ENCODE assay signal across 12 cellular contexts in genomic region chr14:75138492-75138891, GRCh38. TPM values are rescaled to one million over a fixed set of nuclear protein-coding genes. Genes with fewer than 3 reads are reported as not detected.
A peak's percentile ranks its signal among the peaks of the same experiment; 100 is the strongest.
DNase-seq lines count a peak whose midpoint lies in the region; ATAC-seq and TF ChIP-seq lines count a peak whose summit lies in the region.
"Had no signal": no experiment of that assay in that cellular context is flagged by ENCODE, and none has a peak within 500 bp of the region (broad histone marks: within the 10 kb centered on the region; RNA-seq: fewer than 3 reads in every experiment).

No MANE protein-coding gene starts in this region.

- H3K36me3 Mint-ChIP-seq in CD4-positive, CD25-positive, alpha-beta regulatory T cell, result peaks cover 22% of the 10 kb centered on the region
- H3K36me3 Mint-ChIP-seq in activated naive CD8-positive, alpha-beta T cell, result peaks cover 10% of the 10 kb centered on the region

- no peak for ATAC-seq in CD4-positive, CD25-positive, alpha-beta regulatory T cell (ENCODE audit: low read depth in 2 of 2)
- no peak for ATAC-seq in GM18505 (IDR thresholded peaks at IDR 0.05; ENCODE audit: unreplicated experiment)
- ATAC-seq in HG03520 (IDR thresholded peaks at IDR 0.05; ENCODE audit: unreplicated experiment), result no peak

- no peaks in the 10 kb centered on the region for H3K27me3 Mint-ChIP-seq in CD4-positive, CD25-positive, alpha-beta regulatory T cell
- H3K27me3 Mint-ChIP-seq in activated naive CD8-positive, alpha-beta T cell, result no peaks in the 10 kb centered on the region

- H3K4me3 ChIP-seq in CD4-positive, CD25-positive, alpha-beta regulatory T cell (ENCODE audit: low read depth, low read length), result peak overlapping the region; percentile 35
- H3K4me3 ChIP-seq in muscle layer of duodenum (ENCODE audit: low read depth in 1 of 2, low read length in 2 of 2), result no peak overlapping the region
- H3K4me3 ChIP-seq: neural progenitor cell, vagina had no signal

- no peak for TF ChIP-seq POLR2A in GM18505 (IDR thresholded peaks at IDR 0.05; ENCODE audit: borderline replicate concordance, extremely low read depth, insufficient read depth, insufficient read length)

- H3K4me1 ChIP-seq in CD4-positive, CD25-positive, alpha-beta regulatory T cell (ENCODE audit: control insufficient read depth, insufficient read depth, low read length, poor library complexity, severe bottlenecking), result peaks cover 18% of the 10 kb centered on the region
- peaks cover 8 to 17% of the 10 kb centered on the region in 2 donors for H3K4me1 ChIP-seq in muscle layer of duodenum (ENCODE audit: control insufficient read depth in 1 of 2, insufficient read depth in 2 of 2, low read length in 2 of 2)

- DNase-seq in CD4-positive, CD25-positive, alpha-beta regulatory T cell, result peak in 1 of 3 donors; percentile 48
- DNase-seq in Kasumi-1 (lab: John Stamatoyannopoulos, UW) (peak; percentile 39 to 54), NCI-H1092 treated with DMSO at 0.1 percent for 48 hours (lab: John Stamatoyannopoulos, UW) (no peak), GDM1 (lab: John Stamatoyannopoulos, UW) (no peak)
- DNase-seq: caudate nucleus, DMS79 had no signal

- H3K9me3 Mint-ChIP-seq in CD4-positive, CD25-positive, alpha-beta regulatory T cell, result no peaks in the 10 kb centered on the region
- no peaks in the 10 kb centered on the region for H3K9me3 Mint-ChIP-seq in activated naive CD8-positive, alpha-beta T cell (ENCODE audit: low read depth)

- peak overlapping the region; percentile 39 for H3K27ac ChIP-seq in CD4-positive, CD25-positive, alpha-beta regulatory T cell (ENCODE audit: insufficient read depth, low read length, poor library complexity, severe bottlenecking)
- H3K27ac ChIP-seq in muscle layer of duodenum (ENCODE audit: low read length), result peak overlapping the region; percentile 30
- H3K27ac ChIP-seq: neural progenitor cell, vagina had no signal

- H3K36me3 ChIP-seq in CD4-positive, CD25-positive, alpha-beta regulatory T cell (ENCODE audit: control insufficient read depth, insufficient read depth, low read length), result peaks cover 24% of the 10 kb centered on the region
- peaks cover 15 to 16% of the 10 kb centered on the region in 2 donors for H3K36me3 ChIP-seq in muscle layer of duodenum (ENCODE audit: control insufficient read depth in 1 of 2, insufficient read depth in 2 of 2, low read length in 2 of 2)

- H3K9me3 ChIP-seq in CD4-positive, CD25-positive, alpha-beta regulatory T cell (ENCODE audit: control insufficient read depth in 2 of 2, low read length in 2 of 2), result no peaks in the 10 kb centered on the region
- H3K9me3 ChIP-seq in muscle layer of duodenum (ENCODE audit: control insufficient read depth in 1 of 2, low read length in 2 of 2), result no peaks in the 10 kb centered on the region
- H3K9me3 ChIP-seq: vagina had no signal

- no peaks in the 10 kb centered on the region for H3K27me3 ChIP-seq in CD4-positive, CD25-positive, alpha-beta regulatory T cell (ENCODE audit: control insufficient read depth, insufficient read depth, low read length)
- H3K27me3 ChIP-seq in muscle layer of duodenum (ENCODE audit: low read depth, low read length), result no peaks in the 10 kb centered on the region
- H3K27me3 ChIP-seq: neural progenitor cell, vagina had no signal

- H3K4me3 Mint-ChIP-seq in CD4-positive, CD25-positive, alpha-beta regulatory T cell, result peak overlapping the region in 2 of 4 donors; percentile 46 to 56
- H3K4me3 Mint-ChIP-seq in activated naive CD8-positive, alpha-beta T cell, result peak overlapping the region; percentile 17
- H3K4me3 Mint-ChIP-seq: neural progenitor cell had no signal

- peaks cover 32 to 50% (median 35%) of the 10 kb centered on the region in 4 donors for H3K4me1 Mint-ChIP-seq in CD4-positive, CD25-positive, alpha-beta regulatory T cell
- H3K4me1 Mint-ChIP-seq in activated naive CD8-positive, alpha-beta T cell (ENCODE audit: low read depth), result peaks cover 47% of the 10 kb centered on the region
- H3K4me1 Mint-ChIP-seq: neural progenitor cell had no signal

- H3K27ac Mint-ChIP-seq in CD4-positive, CD25-positive, alpha-beta regulatory T cell, result peak overlapping the region; percentile 73 to 89 (median 83)
- H3K27ac Mint-ChIP-seq in activated naive CD8-positive, alpha-beta T cell, result peak overlapping the region; percentile 78
- H3K27ac Mint-ChIP-seq: neural progenitor cell had no signal

RNA-seq across cellular contexts. Expression of gene NEK9, which starts 11.6 kb away (rescaled TPM):
- 58.4 TPM for total RNA-seq in CD4-positive, CD25-positive, alpha-beta regulatory T cell
- 10 to 100 TPM; 10.8 to 14.4 (median 12.6) TPM for polyA plus RNA-seq in CD4-positive, CD25-positive, alpha-beta regulatory T cell

RNA-seq across cellular contexts. Expression of gene TMED10, which starts 37.9 kb away (rescaled TPM):
- total RNA-seq in CD4-positive, CD25-positive, alpha-beta regulatory T cell, result 128 TPM
- polyA plus RNA-seq in CD4-positive, CD25-positive, alpha-beta regulatory T cell, result 100 to 1,000 TPM; 238 to 265 (median 250) TPM

Comparison
In these comparisons a context has a peak if more than half of its experiments do, and no peak if none do; other contexts are left out.
1. DNase-seq: peak in Kasumi-1 (2 of 2); none in NCI-H1092 treated with DMSO at 0.1 percent for 48 hours (single experiment) and GDM1 (single experiment).